Comparison of ENCODE assay signal across 8 cellular contexts in genomic region chr1:156129687-156130577, GRCh38. TPM values are rescaled to one million over a fixed set of nuclear protein-coding genes. Genes with fewer than 3 reads are reported as not detected.
DNase-seq lines count a peak whose midpoint lies in the region; ATAC-seq and TF ChIP-seq lines count a peak whose summit lies in the region.

No MANE protein-coding gene starts in this region.

- H3K27me3 Mint-ChIP-seq in Caco-2 (ENCODE audit: insufficient read depth, unreplicated experiment) = no peaks in the 10 kb centered on the region
- H3K27me3 Mint-ChIP-seq in activated T-helper 1 cell treated with anti-CD3 and anti-CD28 coated beads, Interleukin-12 subunit alpha, Interleukin-12 subunit beta, Interleukin-2, Interleukin-4 antibody, amounts not matched to agents 30 ng/mL and 10 ng/mL and 1 ng/mL, durations not matched to agents 14 hours and 24 hours and 36 hours (ENCODE audit: insufficient read depth) = peaks cover 2% of the 10 kb centered on the region
- H3K27me3 Mint-ChIP-seq in natural killer cell treated with Interleukin-12 subunit alpha and Interleukin-12 subunit beta and Interleukin-15 and Interleukin-18, amount 100 ng/mL, for 72 hours = no peaks in the 10 kb centered on the region

- peaks cover 48% of the 10 kb centered on the region for H3K4me1 ChIP-seq in Caco-2
- H3K4me1 ChIP-seq in PC-9 (replicated peaks; ENCODE audit: insufficient read depth) = peaks cover 56% of the 10 kb centered on the region
- H3K4me1 ChIP-seq in fibroblast of lung (ENCODE audit: control insufficient read depth, extremely low read depth, insufficient read depth, low read length) = peaks cover 37% of the 10 kb centered on the region

- H3K27ac ChIP-seq in PC-9 (peak overlapping the region; percentile 98), fibroblast of lung (ENCODE audit: insufficient read depth, low read length) (peak overlapping the region; percentile 99)

- H3K9ac ChIP-seq in fibroblast of lung (ENCODE audit: insufficient read depth, low read length) = peak overlapping the region; percentile 76

- H3K36me3 ChIP-seq in Caco-2 (ENCODE audit: control insufficient read depth, insufficient read depth, low read length) (peaks cover 3% of the 10 kb centered on the region), PC-9 (ENCODE audit: low read depth) (peaks cover 27% of the 10 kb centered on the region), fibroblast of lung (ENCODE audit: control insufficient read depth, insufficient read depth, low read length) (peaks cover 27% of the 10 kb centered on the region)

- H3K9me3 ChIP-seq in Caco-2 (no peaks in the 10 kb centered on the region), PC-9 (ENCODE audit: insufficient read depth, low read depth) (no peaks in the 10 kb centered on the region), fibroblast of lung (ENCODE audit: control insufficient read depth, insufficient read depth, low read depth, low read length) (no peaks in the 10 kb centered on the region)

- DNase-seq in Caco-2 (peak; percentile 97 to 98), HuH-7.5 (ENCODE audit: low spot score) (peak; percentile 88), PC-9 (peak; percentile 94 to 98), fibroblast of lung (ENCODE audit: low read depth in 2 of 2) (peak; percentile 97)
- DNase-seq in activated T-helper 1 cell treated with anti-CD3 and anti-CD28 coated beads, Interleukin-12 subunit alpha, Interleukin-12 subunit beta, Interleukin-2, Interleukin-4 antibody, amounts not matched to agents 30 ng/mL and 10 ng/mL and 1 ng/mL, durations not matched to agents 14 hours and 24 hours and 36 hours (ENCODE audit: low spot score) = peak; percentile 69
- DNase-seq in natural killer cell treated with Interleukin-12 subunit alpha and Interleukin-12 subunit beta and Interleukin-15 and Interleukin-18, amount 100 ng/mL, for 72 hours (ENCODE audit: low spot score) = peak; percentile 67
- peak; percentile 89 for DNase-seq in stimulated activated naive CD8-positive, alpha-beta T cell treated with anti-CD3 and anti-CD28 coated beads, Interleukin-15, Interleukin-2, amounts not matched to agents 100 U/mL and 50 U/mL, for 24 hours

- H3K36me3 Mint-ChIP-seq in Caco-2 (ENCODE audit: insufficient read depth, unreplicated experiment) = peaks cover 54% of the 10 kb centered on the region
- H3K36me3 Mint-ChIP-seq in activated T-helper 1 cell treated with anti-CD3 and anti-CD28 coated beads, Interleukin-12 subunit alpha, Interleukin-12 subunit beta, Interleukin-2, Interleukin-4 antibody, amounts not matched to agents 30 ng/mL and 10 ng/mL and 1 ng/mL, durations not matched to agents 14 hours and 24 hours and 36 hours (ENCODE audit: low read depth) = peaks cover 3% of the 10 kb centered on the region
- no peaks in the 10 kb centered on the region for H3K36me3 Mint-ChIP-seq in natural killer cell treated with Interleukin-12 subunit alpha and Interleukin-12 subunit beta and Interleukin-15 and Interleukin-18, amount 100 ng/mL, for 72 hours

- BruUV-seq in Caco-2 (replicated peaks; lab: Mats Ljungman, UMichigan) (TSS peak; percentile 97), PC-9 (replicated peaks; lab: Mats Ljungman, UMichigan) (TSS peak; percentile 38)

- CTCF ChIA-PET in Caco-2 (lab: Charles Lee) = interaction anchor here (0.6 to 5.1 kb wide), 20 partner anchors 13 to 153 kb away, joined by 3 to 115 read pairs (median 5); partner anchors contain the start of genes ARHGEF2, LMNA, PMF1 and SLC25A44
- CTCF ChIA-PET in PC-9 (lab: Charles Lee) = interaction anchor here (0.6 to 3.1 kb wide), 12 partner anchors 10 to 189 kb away, joined by 3 to 31 read pairs (median 4); no protein-coding TSS in a partner anchor

- intact Hi-C loops in Caco-2 (cut with micrococcal nuclease; ENCODE audit: unreplicated experiment) (loop anchor here (1.0 kb wide), 5 partner anchors 30 to 192 kb away; no protein-coding TSS in a partner anchor), PC-9 (cut with micrococcal nuclease; ENCODE audit: unreplicated experiment) (loop anchor here (1.0 to 10.0 kb wide), 6 partner anchors 15 to 375 kb away; partner anchors contain the start of genes LMNA and MEF2D)
- intact Hi-C loops in activated T-helper 1 cell treated with anti-CD3 and anti-CD28 coated beads, Interleukin-12 subunit alpha, Interleukin-12 subunit beta, Interleukin-2, Interleukin-4 antibody, amounts not matched to agents 30 ng/mL and 10 ng/mL and 1 ng/mL, durations not matched to agents 14 hours and 24 hours and 36 hours (cut with micrococcal nuclease) = loop anchor here (1.0 kb wide), 2 partner anchors 34 to 40 kb away; no protein-coding TSS in a partner anchor

- TF ChIP-seq CTCF in Caco-2 (IDR thresholded peaks at IDR 0.05; ENCODE audit: insufficient read depth in 1 of 2, low read depth in 1 of 2, low read length in 1 of 2, severe bottlenecking in 1 of 2, unreplicated experiment in 1 of 2) (peak; percentile 92 to 97), PC-9 (conservative IDR thresholded peaks at IDR 0.05) (peak; percentile 99), fibroblast of lung (conservative IDR thresholded peaks at IDR 0.05 in 1 of 2, IDR thresholded peaks at IDR 0.05 in 1 of 2; ENCODE audit: low read depth in 1 of 2, low read length in 2 of 2) (peak; percentile 90 to 96)

- peaks cover 72% of the 10 kb centered on the region for H3F3A ChIP-seq in PC-9 (ENCODE audit: insufficient read depth, low read depth)

- no peaks in the 10 kb centered on the region for H3K27me3 ChIP-seq in Caco-2 (replicated peaks; ENCODE audit: control insufficient read depth, insufficient read depth, low read length)
- no peaks in the 10 kb centered on the region for H3K27me3 ChIP-seq in PC-9 (ENCODE audit: insufficient read depth, low read depth)
- H3K27me3 ChIP-seq in fibroblast of lung (ENCODE audit: control insufficient read depth, insufficient read depth, low read length) = no peaks in the 10 kb centered on the region

- no peaks in the 10 kb centered on the region for H3K9me2 ChIP-seq in PC-9 (ENCODE audit: insufficient read depth)

- H3K9me3 Mint-ChIP-seq in Caco-2 (ENCODE audit: unreplicated experiment) = no peaks in the 10 kb centered on the region
- no peaks in the 10 kb centered on the region for H3K9me3 Mint-ChIP-seq in activated T-helper 1 cell treated with anti-CD3 and anti-CD28 coated beads, Interleukin-12 subunit alpha, Interleukin-12 subunit beta, Interleukin-2, Interleukin-4 antibody, amounts not matched to agents 30 ng/mL and 10 ng/mL and 1 ng/mL, durations not matched to agents 14 hours and 24 hours and 36 hours
- H3K9me3 Mint-ChIP-seq in natural killer cell treated with Interleukin-12 subunit alpha and Interleukin-12 subunit beta and Interleukin-15 and Interleukin-18, amount 100 ng/mL, for 72 hours = no peaks in the 10 kb centered on the region

- H3K27ac Mint-ChIP-seq in Caco-2 (ENCODE audit: unreplicated experiment) = peak overlapping the region; percentile 92
- H3K27ac Mint-ChIP-seq in activated T-helper 1 cell treated with anti-CD3 and anti-CD28 coated beads, Interleukin-12 subunit alpha, Interleukin-12 subunit beta, Interleukin-2, Interleukin-4 antibody, amounts not matched to agents 30 ng/mL and 10 ng/mL and 1 ng/mL, durations not matched to agents 14 hours and 24 hours and 36 hours = peak overlapping the region; percentile 35
- peak overlapping the region in 1 of 2 donors; percentile 48 for H3K27ac Mint-ChIP-seq in natural killer cell treated with Interleukin-12 subunit alpha and Interleukin-12 subunit beta and Interleukin-15 and Interleukin-18, amount 100 ng/mL, for 72 hours

- POLR2A ChIA-PET in Caco-2 (lab: Charles Lee) (interaction anchor here (0.8 to 2.4 kb wide), 5 partner anchors 15 to 83 kb away, joined by 4 to 16 read pairs (median 6); partner anchors contain the start of genes LMNA, PMF1 and RAB25), PC-9 (lab: Charles Lee; ENCODE audit: unreplicated experiment) (interaction anchor here (0.6 to 1.1 kb wide), 10 partner anchors 11 to 373 kb away, joined by 3 to 6 read pairs (median 5); no protein-coding TSS in a partner anchor)

- H3K79me2 ChIP-seq in PC-9 (ENCODE audit: low read depth) (peaks cover 75% of the 10 kb centered on the region), fibroblast of lung (ENCODE audit: control insufficient read depth, insufficient read depth, low read length) (peaks cover 87% of the 10 kb centered on the region)

- H3K4me1 Mint-ChIP-seq in Caco-2 (ENCODE audit: low read depth, unreplicated experiment) = peaks cover 33% of the 10 kb centered on the region
- peaks cover 51% of the 10 kb centered on the region for H3K4me1 Mint-ChIP-seq in activated T-helper 1 cell treated with anti-CD3 and anti-CD28 coated beads, Interleukin-12 subunit alpha, Interleukin-12 subunit beta, Interleukin-2, Interleukin-4 antibody, amounts not matched to agents 30 ng/mL and 10 ng/mL and 1 ng/mL, durations not matched to agents 14 hours and 24 hours and 36 hours (ENCODE audit: low read depth)
- peaks cover 26 to 46% of the 10 kb centered on the region in 2 donors for H3K4me1 Mint-ChIP-seq in natural killer cell treated with Interleukin-12 subunit alpha and Interleukin-12 subunit beta and Interleukin-15 and Interleukin-18, amount 100 ng/mL, for 72 hours (ENCODE audit: low read depth in 2 of 2)

- H4K20me1 ChIP-seq in PC-9 (ENCODE audit: insufficient read depth) (peaks cover 21% of the 10 kb centered on the region), fibroblast of lung (ENCODE audit: control insufficient read depth, extremely low read depth, insufficient read depth, low read length) (peaks cover 2% of the 10 kb centered on the region)

- H3K4me3 ChIP-seq in Caco-2 (ENCODE audit: low read depth, low read length) = no peak overlapping the region
- H3K4me3 ChIP-seq in PC-9 = peak overlapping the region; percentile 20; the same call in 1 of the 2 replicates
- H3K4me3 ChIP-seq in fibroblast of lung (replicated peaks in 1 of 4; ENCODE audit: control extremely low read depth in 1 of 4, insufficient read depth in 1 of 4, low read depth in 3 of 4, low read length in 4 of 4) = peak overlapping the region; percentile 28 to 52 (median 37)

- peak; percentile 28 to 57 for ATAC-seq in natural killer cell treated with Interleukin-12 subunit alpha and Interleukin-12 subunit beta and Interleukin-15 and Interleukin-18, amount 100 ng/mL, for 72 hours
- ATAC-seq in stimulated activated naive CD8-positive, alpha-beta T cell treated with anti-CD3 and anti-CD28 coated beads, Interleukin-15, Interleukin-2, amounts not matched to agents 100 U/mL and 50 U/mL, for 24 hours = no peak
- ATAC-seq in HG03039 (IDR thresholded peaks at IDR 0.05; ENCODE audit: unreplicated experiment) = no peak

- peak overlapping the region; percentile 0 for H3K4me3 Mint-ChIP-seq in Caco-2 (ENCODE audit: unreplicated experiment)
- no peak overlapping the region for H3K4me3 Mint-ChIP-seq in activated T-helper 1 cell treated with anti-CD3 and anti-CD28 coated beads, Interleukin-12 subunit alpha, Interleukin-12 subunit beta, Interleukin-2, Interleukin-4 antibody, amounts not matched to agents 30 ng/mL and 10 ng/mL and 1 ng/mL, durations not matched to agents 14 hours and 24 hours and 36 hours
- H3K4me3 Mint-ChIP-seq in natural killer cell treated with Interleukin-12 subunit alpha and Interleukin-12 subunit beta and Interleukin-15 and Interleukin-18, amount 100 ng/mL, for 72 hours = peak overlapping the region; percentile 22

- H2AFZ ChIP-seq in PC-9 (no peak overlapping the region), fibroblast of lung (ENCODE audit: low read length) (no peak overlapping the region)

- H3K4me2 ChIP-seq in PC-9 (peak overlapping the region; percentile 99), fibroblast of lung (ENCODE audit: extremely low read depth, insufficient read depth, low read length) (peak overlapping the region; percentile 95)

RNA-seq across cellular contexts. Expression of gene LMNA, which starts 15.4 kb away (rescaled TPM):
- total RNA-seq in Caco-2 (2022) (112 and 113 TPM in 2 replicates), PC-9 (2021) (569 and 580 TPM in 2 replicates), fibroblast of lung (780 and 1,150 TPM in 2 replicates)
- total RNA-seq in activated T-helper 1 cell treated with anti-CD3 and anti-CD28 coated beads, Interleukin-12 subunit alpha, Interleukin-12 subunit beta, Interleukin-2, Interleukin-4 antibody, amounts not matched to agents 30 ng/mL and 10 ng/mL and 1 ng/mL, durations not matched to agents 14 hours and 24 hours and 36 hours = 80.1 and 84.1 TPM in 2 replicates
- 613 and 813 TPM in 2 replicates for polyA plus RNA-seq in fibroblast of lung
- polyA plus RNA-seq in fibroblast of lung (2012) = 891 and 1,369 TPM in 2 replicates
- polyA minus RNA-seq in fibroblast of lung (ENCODE audit: low replicate concordance) = 720 and 826 TPM in 2 replicates
- total RNA-seq in natural killer cell treated with Interleukin-12 subunit alpha and Interleukin-12 subunit beta and Interleukin-15 and Interleukin-18, amount 100 ng/mL, for 72 hours = 10 to 100 TPM; 21.4 to 67.6 TPM

RNA-seq across cellular contexts. Expression of gene SEMA4A, which starts 23.5 kb away (rescaled TPM):
- total RNA-seq in Caco-2 (2022) = 0.52 and 1.3 TPM in 2 replicates
- 16.2 and 19.1 TPM in 2 replicates for total RNA-seq in PC-9 (2021)
- total RNA-seq in activated T-helper 1 cell treated with anti-CD3 and anti-CD28 coated beads, Interleukin-12 subunit alpha, Interleukin-12 subunit beta, Interleukin-2, Interleukin-4 antibody, amounts not matched to agents 30 ng/mL and 10 ng/mL and 1 ng/mL, durations not matched to agents 14 hours and 24 hours and 36 hours = 8.8 and 9.0 TPM in 2 replicates
- total RNA-seq in fibroblast of lung = 0.77 and 0.99 TPM in 2 replicates
- polyA plus RNA-seq in fibroblast of lung = 0.24 and 0.27 TPM in 2 replicates
- 0.28 and 0.44 TPM in 2 replicates for polyA plus RNA-seq in fibroblast of lung (2012)
- 0.27 and 1.8 TPM in 2 replicates for polyA minus RNA-seq in fibroblast of lung (ENCODE audit: low replicate concordance)
- total RNA-seq in natural killer cell treated with Interleukin-12 subunit alpha and Interleukin-12 subunit beta and Interleukin-15 and Interleukin-18, amount 100 ng/mL, for 72 hours = 10 to 100 TPM in 1 of 2 donors, 1 to 10 TPM in 1; 3.9 to 16.6 TPM

RNA-seq across cellular contexts. Expression of gene MEX3A, which starts 47.7 kb away (rescaled TPM):
- total RNA-seq in Caco-2 (2022) (8.9 and 12.2 TPM in 2 replicates), PC-9 (2021) (6.6 and 7.2 TPM in 2 replicates), fibroblast of lung (1.5 and 1.7 TPM in 2 replicates)
- total RNA-seq in activated T-helper 1 cell treated with anti-CD3 and anti-CD28 coated beads, Interleukin-12 subunit alpha, Interleukin-12 subunit beta, Interleukin-2, Interleukin-4 antibody, amounts not matched to agents 30 ng/mL and 10 ng/mL and 1 ng/mL, durations not matched to agents 14 hours and 24 hours and 36 hours = 0.27 and 0.41 TPM in 2 replicates
- 0.96 and 2.1 TPM in 2 replicates for polyA plus RNA-seq in fibroblast of lung
- 0.94 and 2.9 TPM in 2 replicates for polyA plus RNA-seq in fibroblast of lung (2012)
- 2.4 and 3.9 TPM in 2 replicates for polyA minus RNA-seq in fibroblast of lung (ENCODE audit: low replicate concordance)
- under 1 TPM; 0.06 to 0.07 TPM for total RNA-seq in natural killer cell treated with Interleukin-12 subunit alpha and Interleukin-12 subunit beta and Interleukin-15 and Interleukin-18, amount 100 ng/mL, for 72 hours

Comparison
In these comparisons a context has a peak if more than half of its experiments do, and no peak if none do; other contexts are left out.
1. ATAC-seq: peak in natural killer cell treated with Interleukin-12 subunit alpha and Interleukin-12 subunit beta and Interleukin-15 and Interleukin-18, amount 100 ng/mL, for 72 hours (2 of 2); none in stimulated activated naive CD8-positive, alpha-beta T cell treated with anti-CD3 and anti-CD28 coated beads, Interleukin-15, Interleukin-2, amounts not matched to agents 100 U/mL and 50 U/mL, for 24 hours (single experiment) and HG03039 (single experiment).
2. Peak in every context shown above with its lines, with median percentiles within 50 percentile points of each other: DNase-seq and CTCF ChIP-seq.